8 cellular contexts compared by ENCODE assay signal in genomic region chr4:176902710-176903323, GRCh38.
DNase-seq lines count a peak whose midpoint lies in the region; ATAC-seq, FAIRE-seq and TF ChIP-seq lines count a peak whose summit lies in the region.

No MANE protein-coding gene starts in this region.

- DNase-seq in GM12891 (ENCODE audit: insufficient read length, low spot score): no peak
- peak; percentile 92 for DNase-seq in fibroblast of peridontal ligament (ENCODE audit: extremely low read depth)
- no peak for DNase-seq in COLO668 (lab: John Stamatoyannopoulos, UW; ENCODE audit: unreplicated experiment)
- DNase-seq in H9: no peak
- DNase-seq in GF-D8 (lab: John Stamatoyannopoulos, UW): no peak
- no peak for DNase-seq in NCI-H2081 treated with DMSO at 0.1 percent for 48 hours (lab: John Stamatoyannopoulos, UW)

- no CpG with 5 or more reads among the region's 5 CpGs for WGBS in H9 (ENCODE audit: extremely low coverage, insufficient read length, low lambda C conversion rate)

- no peak overlapping the region for H3K4me3 Mint-ChIP-seq in H9

- no peaks in the 10 kb centered on the region for H3K9me3 Mint-ChIP-seq in H9

- H3K27me3 ChIP-seq in H9 (ENCODE audit: insufficient read depth, low read length): no peaks in the 10 kb centered on the region

- H3K4me1 ChIP-seq in H9 (ENCODE audit: insufficient read depth, low read length): no peaks in the 10 kb centered on the region

- no peak for TF ChIP-seq POLR2A in GM12891 (IDR thresholded peaks at IDR 0.05; ENCODE audit: low read depth, low read length)

- no peaks in the 10 kb centered on the region for H3K36me3 ChIP-seq in KOPT-K1 (ENCODE audit: insufficient read depth, low read length)

- no peak overlapping the region for H3K56ac ChIP-seq in H9 (ENCODE audit: insufficient read length, low read depth, low read length)

- H4K5ac ChIP-seq in H9 (ENCODE audit: insufficient read length, low read depth, low read length): no peak overlapping the region

- H3K4me2 ChIP-seq in H9 (ENCODE audit: insufficient read depth, insufficient read length, low read length): no peak overlapping the region

- no peaks in the 10 kb centered on the region for H3K36me3 Mint-ChIP-seq in H9 (ENCODE audit: insufficient read depth in 1 of 3, low read depth in 3 of 3)

- H3K79me1 ChIP-seq in H9 (ENCODE audit: insufficient read depth, low read depth, low read length, poor library complexity, severe bottlenecking): no peaks in the 10 kb centered on the region

- no peak overlapping the region for H2BK120ac ChIP-seq in H9 (ENCODE audit: low read depth, low read length, poor library complexity, severe bottlenecking)

- FAIRE-seq in GM12891 (lab: Jason Lieb, UNC): no peak

- ATAC-seq in GM21737 (IDR thresholded peaks at IDR 0.05; ENCODE audit: unreplicated experiment): peak; percentile 94

- H3K4ac ChIP-seq in H9 (ENCODE audit: low read depth, low read length): no peak overlapping the region

- no peaks in the 10 kb centered on the region for H3K27me3 Mint-ChIP-seq in H9 (ENCODE audit: low read depth)

- no peak overlapping the region for H2BK5ac ChIP-seq in H9 (ENCODE audit: insufficient read length, low read length)

- H3K23me2 ChIP-seq in H9 (ENCODE audit: insufficient read length, low read depth, low read length, poor library complexity, severe bottlenecking): no peaks in the 10 kb centered on the region

- H2BK20ac ChIP-seq in H9 (ENCODE audit: low read depth, low read length, poor library complexity, severe bottlenecking): no peak overlapping the region

- no peak for TF ChIP-seq CTCF in H9 (conservative IDR thresholded peaks at IDR 0.05)

- H3K9me3 ChIP-seq in KOPT-K1 (ENCODE audit: insufficient read depth, low read length, poor library complexity, severe bottlenecking): no peaks in the 10 kb centered on the region
- H3K9me3 ChIP-seq in H9 (ENCODE audit: control insufficient read depth, low read depth, low read length): no peaks in the 10 kb centered on the region

- no peaks in the 10 kb centered on the region for H4K20me1 ChIP-seq in H9 (ENCODE audit: control insufficient read depth, insufficient read depth, insufficient read length)

- H3K27ac Mint-ChIP-seq in H9: no peak overlapping the region

- no peak overlapping the region for H3K14ac ChIP-seq in H9 (ENCODE audit: insufficient read depth, low read length)

- H3K27ac ChIP-seq in KOPT-K1 (ENCODE audit: low read depth, low read length, poor library complexity, severe bottlenecking): peak overlapping the region; percentile 46
- no peak overlapping the region for H3K27ac ChIP-seq in H9 (ENCODE audit: insufficient read length, low read depth, low read length)

- H3T11ph ChIP-seq in H9 (ENCODE audit: low read length): no peak overlapping the region

- no peak overlapping the region for H2BK12ac ChIP-seq in H9 (ENCODE audit: insufficient read length, low read depth, low read length)

- H3K23ac ChIP-seq in H9 (ENCODE audit: insufficient read length, low read depth, low read length): no peak overlapping the region

- H2AK5ac ChIP-seq in H9 (ENCODE audit: insufficient read length, low read length): no peak overlapping the region

- no peak overlapping the region for H4K91ac ChIP-seq in H9 (ENCODE audit: insufficient read length, low read depth, low read length)

- H3K9ac ChIP-seq in H9 (ENCODE audit: extremely low read depth, insufficient read length, low read length): no peak overlapping the region

- no peaks in the 10 kb centered on the region for H3K79me2 ChIP-seq in H9 (ENCODE audit: insufficient read depth, low read length)

- H2AFZ ChIP-seq in H9 (ENCODE audit: low read length): no peak overlapping the region

- no peak overlapping the region for H2BK15ac ChIP-seq in H9 (ENCODE audit: low read depth, low read length)

- H3K18ac ChIP-seq in H9 (ENCODE audit: insufficient read length, low read depth, low read length): no peak overlapping the region

- H4K8ac ChIP-seq in H9 (replicated peaks; ENCODE audit: insufficient read length, low read depth, low read length): no peak overlapping the region

- no peaks in the 10 kb centered on the region for H3K4me1 Mint-ChIP-seq in H9

TF ChIP-seq in GM12891, 5 proteins besides CTCF, POLR2A, EP300 and RAD21:
- TF ChIP-seq TAF1 (IDR thresholded peaks at IDR 0.05; ENCODE audit: low read depth, low read length) (no peak), POLR2AphosphoS5 (IDR thresholded peaks at IDR 0.05; ENCODE audit: low read depth, low read length) (no peak), POU2F2 (IDR thresholded peaks at IDR 0.05; ENCODE audit: low read depth, low read length) (no peak), SPI1 (IDR thresholded peaks at IDR 0.05; ENCODE audit: low read depth, low read length) (peak; percentile 33; the same call in 1 of the 2 replicates), PAX5 (IDR thresholded peaks at IDR 0.05; ENCODE audit: insufficient read depth, low read length, severe bottlenecking) (no peak)
TF ChIP-seq in GM12891: peak in this region for 1.
